23 cellular contexts compared by ENCODE assay signal in the genomic region with DNA sequence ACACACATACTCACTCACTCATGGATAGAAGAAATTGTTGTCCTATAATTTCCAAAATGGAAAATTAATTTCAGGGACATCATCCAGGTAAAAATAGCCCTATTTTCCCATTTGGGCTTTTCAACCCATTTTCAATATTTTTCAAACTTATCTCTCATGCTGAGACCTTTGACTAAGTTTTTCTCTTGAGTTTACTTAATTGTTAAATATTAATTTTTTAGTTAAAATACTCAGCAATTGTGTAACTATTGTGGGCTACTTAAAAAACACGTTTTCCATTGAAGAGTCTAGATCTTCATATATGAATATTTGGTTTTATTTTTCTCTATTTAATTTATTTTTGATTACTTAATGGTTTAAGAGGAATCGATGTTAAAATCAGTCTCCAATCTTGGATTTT. TPM values are rescaled to one million over a fixed set of nuclear protein-coding genes. Genes with fewer than 3 reads are reported as not detected.
"Had no signal": no experiment of that assay in that cellular context is flagged by ENCODE, and none has a peak within 500 bp of the region (broad histone marks: within the 10 kb centered on the region; RNA-seq: fewer than 3 reads in every experiment).

No MANE protein-coding gene starts in this region.

- H3K27ac ChIP-seq: left lung, lower lobe of right lung, right atrium auricular region, skin epidermis, suprapubic skin, thoracic aorta, tibial artery, upper lobe of right lung had no signal

- H3K9me3 ChIP-seq: suprapubic skin, upper lobe of right lung had no signal

- DNase-seq: hypothalamus; immature natural killer cell; left lung; lower lobe of right lung; mammary epithelial cell; mesenchymal stem cell; naive thymus-derived CD8-positive, alpha-beta T cell; nucleus accumbens; stimulated activated CD4-positive, alpha-beta T cell treated with anti-CD3 and anti-CD28 coated beads, Interleukin-12 subunit alpha, Interleukin-12 subunit beta, amount 100 ng/mL, for 4 hours; stimulated activated CD4-positive, alpha-beta T cell treated with anti-CD3 and anti-CD28 coated beads, Interleukin-4, amount 100 ng/mL, for 24 hours; stimulated activated naive CD4-positive, alpha-beta T cell; tibial artery; trophoblast cell; upper lobe of right lung had no signal

- H3K4me3 ChIP-seq: left lung, lower lobe of right lung, right atrium auricular region, skin epidermis, suprapubic skin, thoracic aorta, tibial artery, upper lobe of right lung had no signal

- H3K27me3 ChIP-seq: left lung, right atrium auricular region, suprapubic skin, tibial artery, upper lobe of right lung had no signal

- H3K36me3 ChIP-seq: left lung, lower lobe of right lung, thoracic aorta, upper lobe of right lung had no signal

- FAIRE-seq: islet of Langerhans had no signal

- H3K4me1 ChIP-seq: left lung, lower lobe of right lung, right atrium auricular region, suprapubic skin, tibial artery, upper lobe of right lung had no signal

- ATAC-seq: left lung; lower lobe of right lung; naive thymus-derived CD8-positive, alpha-beta T cell; sciatic nerve; stimulated activated effector memory CD8-positive, alpha-beta T cell treated with anti-CD3 and anti-CD28 coated beads, Interleukin-12 subunit alpha, Interleukin-12 subunit beta, amount 100 ng/mL, for 72 hours; upper lobe of right lung had no signal

RNA-seq across cellular contexts. Expression of gene TAS2R43, which starts 14.2 kb away (rescaled TPM):
- total RNA-seq: kidney epithelial cell, lower lobe of right lung, renal cortical epithelial cell, upper lobe of right lung had no signal
- polyA plus RNA-seq: immature natural killer cell; mammary epithelial cell; naive thymus-derived CD8-positive, alpha-beta T cell had no signal

RNA-seq across cellular contexts. Expression of gene TAS2R30, which starts 28.2 kb away (rescaled TPM):
- polyA plus RNA-seq: immature natural killer cell; mammary epithelial cell; naive thymus-derived CD8-positive, alpha-beta T cell had no signal

RNA-seq across cellular contexts. Expression of gene TAS2R46, which starts 44.2 kb away (rescaled TPM):
- polyA plus RNA-seq: immature natural killer cell, mammary epithelial cell had no signal
